19 cellular contexts compared by ENCODE assay signal in genomic region chr11:76159303-76159937, GRCh38. TPM values are rescaled to one million over a fixed set of nuclear protein-coding genes. Genes with fewer than 3 reads are reported as not detected.
DNase-seq lines count a peak whose midpoint lies in the region; FAIRE-seq and TF ChIP-seq lines count a peak whose summit lies in the region.
"Had no signal": no experiment of that assay in that cellular context is flagged by ENCODE, and none has a peak within 500 bp of the region (broad histone marks: within the 10 kb centered on the region; RNA-seq: fewer than 3 reads in every experiment).

No MANE protein-coding gene starts in this region.

- no peak overlapping the region for H2AFZ ChIP-seq in trophoblast cell (ENCODE audit: insufficient read depth, low read length, poor library complexity)

- H3K27me3 ChIP-seq in H7 (ENCODE audit: control insufficient read depth, insufficient read depth, low read length) (no peaks in the 10 kb centered on the region), trophoblast cell (ENCODE audit: insufficient read depth, low read length) (no peaks in the 10 kb centered on the region)
- H3K27me3 ChIP-seq: BLaER1 treated with 17β-estradiol and CSF1 and Interleukin-3, amounts not matched to agents 10 nM and 100 nM had no signal

- H2BK12ac ChIP-seq in trophoblast cell (ENCODE audit: low read length), result no peak overlapping the region

- no peak overlapping the region for H2BK120ac ChIP-seq in trophoblast cell (ENCODE audit: insufficient read depth, low read length, poor library complexity)

- no peaks in the 10 kb centered on the region for H3K9me3 ChIP-seq in kidney (ENCODE audit: control insufficient read depth in 1 of 2, low read length in 2 of 2)
- H3K9me3 ChIP-seq in trophoblast cell (ENCODE audit: insufficient read depth, low read depth, low read length), result no peaks in the 10 kb centered on the region
- H3K9me3 ChIP-seq: BLaER1 treated with 17β-estradiol and CSF1 and Interleukin-3, amounts not matched to agents 10 nM and 100 nM had no signal

- no peak for TF ChIP-seq CTCF in kidney (IDR thresholded peaks at IDR 0.05; ENCODE audit: borderline replicate concordance, extremely low read depth, insufficient read depth)

- H3K23ac ChIP-seq in trophoblast cell (ENCODE audit: low read length), result no peak overlapping the region

- intact Hi-C loops in kidney (cut with DNase I), result no loop called here

- H3K4me1 ChIP-seq in kidney (ENCODE audit: control insufficient read depth in 1 of 2, insufficient read depth in 1 of 2, low read depth in 1 of 2, low read length in 2 of 2) (no peaks in the 10 kb centered on the region), trophoblast cell (ENCODE audit: control insufficient read depth in 1 of 2, insufficient read depth in 2 of 2, low read length in 2 of 2) (peaks cover 11 to 15% of the 10 kb centered on the region in 2 experiments)

- no peak overlapping the region for H3K4me3 ChIP-seq in H7 (ENCODE audit: insufficient read depth, low read depth, low read length)
- H3K4me3 ChIP-seq in kidney (ENCODE audit: low read length in 2 of 2), result no peak overlapping the region
- H3K4me3 ChIP-seq in trophoblast cell (ENCODE audit: low read depth, low read length), result no peak overlapping the region
- H3K4me3 ChIP-seq: BLaER1 treated with 17β-estradiol and CSF1 and Interleukin-3, amounts not matched to agents 10 nM and 100 nM had no signal

- H3K27ac ChIP-seq in kidney (ENCODE audit: low read depth in 2 of 2, low read length in 2 of 2), result no peak overlapping the region
- H3K27ac ChIP-seq in trophoblast cell (ENCODE audit: low read depth, low read length), result no peak overlapping the region
- H3K27ac ChIP-seq: BLaER1 treated with 17β-estradiol and CSF1 and Interleukin-3, amounts not matched to agents 10 nM and 100 nM had no signal

- DNase-seq in H7 (peak; percentile 46), NCI-H345 (lab: John Stamatoyannopoulos, UW) (peak; percentile 47), kidney (peak; percentile 59), trophoblast cell (no peak), DMS 273 treated with DMSO at 0.1 percent for 48 hours (lab: John Stamatoyannopoulos, UW) (no peak), NCI-H510A (lab: John Stamatoyannopoulos, UW) (no peak)
- DNase-seq in stimulated activated CD8-positive, alpha-beta memory T cell treated with anti-CD3 and anti-CD28 coated beads, Interleukin-4, amount 100 ng/mL, for 48 hours, result no peak
- DNase-seq: HFFc6; KBM-7; NCI-H1105 treated with DMSO at 0.1 percent for 48 hours; NCI-H187; NCI-H526; NK-92 treated with Interleukin-12 subunit alpha and Interleukin-12 subunit beta, amount 100 ng/mL, for 24 hours; SIG-M5; T-cell had no signal

- H2BK5ac ChIP-seq in trophoblast cell (ENCODE audit: low read depth, low read length, poor library complexity), result no peak overlapping the region

- no peak overlapping the region for H3K18ac ChIP-seq in trophoblast cell (ENCODE audit: low read length)

- H2AK5ac ChIP-seq in trophoblast cell (ENCODE audit: low read length), result no peak overlapping the region

- H3K79me2 ChIP-seq in trophoblast cell (ENCODE audit: control insufficient read depth, insufficient read depth, low read length, poor library complexity), result peaks cover 2% of the 10 kb centered on the region

- H3K14ac ChIP-seq in trophoblast cell (ENCODE audit: low read length), result no peak overlapping the region

- H3K4ac ChIP-seq in trophoblast cell (ENCODE audit: low read depth, low read length), result no peak overlapping the region

- peak overlapping the region; percentile 15 for H4K91ac ChIP-seq in trophoblast cell (ENCODE audit: low read depth, low read length)

- FAIRE-seq in kidney (lab: Jason Lieb, UNC), result no peak
- FAIRE-seq: GM12891, GM18507 had no signal

- H4K8ac ChIP-seq in trophoblast cell (ENCODE audit: low read depth, low read length), result no peak overlapping the region

- H4K12ac ChIP-seq in trophoblast cell (ENCODE audit: low read depth, low read length), result no peak overlapping the region

- H3K4me2 ChIP-seq in trophoblast cell (ENCODE audit: low read length), result no peak overlapping the region
- H3K4me2 ChIP-seq: BLaER1 treated with 17β-estradiol and CSF1 and Interleukin-3, amounts not matched to agents 10 nM and 100 nM had no signal

- no CpG with 5 or more reads among the region's 14 CpGs for WGBS in trophoblast cell (ENCODE audit: extremely low coverage, insufficient coverage, insufficient read length)

- peaks cover 6% of the 10 kb centered on the region for H3K79me1 ChIP-seq in trophoblast cell (ENCODE audit: low read length)

- H3K36me3 ChIP-seq in H7 (replicated peaks; ENCODE audit: control insufficient read depth, insufficient read depth, low read length) (no peaks in the 10 kb centered on the region), kidney (ENCODE audit: control insufficient read depth in 1 of 2, insufficient read depth in 2 of 2, low read length in 2 of 2) (no peaks in the 10 kb centered on the region), trophoblast cell (ENCODE audit: control insufficient read depth in 1 of 2, insufficient read depth in 2 of 2, low read length in 2 of 2) (no peaks in the 10 kb centered on the region)
- H3K36me3 ChIP-seq: BLaER1 treated with 17β-estradiol and CSF1 and Interleukin-3, amounts not matched to agents 10 nM and 100 nM had no signal

- H3K9ac ChIP-seq in kidney (ENCODE audit: low read length in 2 of 2) (no peak overlapping the region), trophoblast cell (ENCODE audit: low read length) (no peak overlapping the region)
- H3K9ac ChIP-seq: BLaER1 treated with 17β-estradiol and CSF1 and Interleukin-3, amounts not matched to agents 10 nM and 100 nM had no signal

RNA-seq across cellular contexts. Expression of gene WNT11, which starts 46.9 kb away (rescaled TPM):
- 1.0 and 1.2 TPM in 2 replicates for total RNA-seq in H7 (2014; rRNA removed; shearing (Covaris generic))
- 2.2 TPM for total RNA-seq in kidney
- polyA plus RNA-seq in kidney (ENCODE audit: insufficient read depth, low read depth, low replicate concordance), result 0.80 TPM
- 19.6 and 20.6 TPM in 2 replicates for polyA plus RNA-seq in trophoblast cell (2013)
- total RNA-seq: H4, HFFc6 had no signal

Comparison
In these comparisons a context has a peak if more than half of its experiments do, and no peak if none do; other contexts are left out.
1. DNase-seq: peak in H7 (single experiment), NCI-H345 (single experiment) and kidney (single experiment); none in trophoblast cell (0 of 2), DMS 273 treated with DMSO at 0.1 percent for 48 hours (single experiment), NCI-H510A (single experiment) and stimulated activated CD8-positive, alpha-beta memory T cell treated with anti-CD3 and anti-CD28 coated beads, Interleukin-4, amount 100 ng/mL, for 48 hours (single experiment).